24 cellular contexts compared by ENCODE assay signal in the genomic region with DNA sequence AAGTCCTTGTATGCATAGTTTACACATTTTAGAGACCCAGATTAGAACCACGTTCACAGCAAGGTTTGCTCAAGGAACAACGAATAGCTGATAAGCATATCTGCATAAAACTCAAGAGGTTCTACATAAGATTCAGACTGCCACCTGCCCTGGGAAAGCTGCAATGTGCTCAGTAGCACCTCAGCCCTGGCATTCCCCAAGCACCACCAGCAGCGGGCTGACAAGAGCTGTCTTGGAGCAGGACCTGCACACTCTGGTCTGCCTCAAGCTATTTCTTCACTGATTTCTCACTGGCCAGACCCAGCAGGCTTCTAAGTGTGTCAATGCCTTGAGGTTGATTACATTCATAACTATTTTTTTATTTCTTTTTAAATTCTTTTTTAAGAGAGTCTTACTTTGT.
"Had no signal": no experiment of that assay in that cellular context is flagged by ENCODE, and none has a peak within 500 bp of the region (broad histone marks: within the 10 kb centered on the region; RNA-seq: fewer than 3 reads in every experiment).

No MANE protein-coding gene starts in this region.

- H3K9me3 ChIP-seq: colonic mucosa, esophagus squamous epithelium, gastroesophageal sphincter, left lung, lower lobe of right lung, psoas muscle, right lobe of liver, tibial artery, upper lobe of left lung had no signal

- H3K36me3 Mint-ChIP-seq: memory B cell; stimulated activated memory B cell treated with anti-CD40 and anti-IgM and Interleukin-4, amounts not matched to agents 10 μg/mL and 1 μg/mL and 100 μg/mL, for 72 hours had no signal

- DNase-seq: colonic mucosa; dermis blood vessel endothelial cell; esophagus squamous epithelium; foreskin fibroblast; glutamatergic neuron; immature natural killer cell; left lung; lower lobe of right lung; midbrain; nephron progenitor cell; psoas muscle; retina; spleen; stimulated activated CD4-positive, alpha-beta T cell treated with anti-CD3 and anti-CD28 coated beads, Interleukin-15, amount 100 ng/mL, for 24 hours; stimulated activated CD4-positive, alpha-beta T cell treated with anti-CD3 and anti-CD28 coated beads, Interleukin-1b, Interleukin-23, amount 100 ng/mL, for 48 hours; stimulated activated CD4-positive, alpha-beta T cell treated with anti-CD3 and anti-CD28 coated beads, Interleukin-4, amount 100 ng/mL, for 24 hours; upper lobe of left lung had no signal

- H3K36me3 ChIP-seq: colonic mucosa, esophagus squamous epithelium, gastroesophageal sphincter, left lung, lower lobe of right lung, right lobe of liver, spleen, tibial artery, upper lobe of left lung had no signal

- ATAC-seq: gastroesophageal sphincter; left lung; lower lobe of right lung; psoas muscle; right lobe of liver; stimulated activated memory B cell treated with anti-CD40 and anti-IgM and Interleukin-4, amounts not matched to agents 10 μg/mL and 1 μg/mL and 100 μg/mL, for 72 hours had no signal

- H3K4me3 ChIP-seq: colonic mucosa, esophagus squamous epithelium, gastroesophageal sphincter, left lung, lower lobe of right lung, psoas muscle, right lobe of liver, spleen, tibial artery, upper lobe of left lung had no signal

- H3K4me1 ChIP-seq: colonic mucosa, esophagus squamous epithelium, gastroesophageal sphincter, left lung, lower lobe of right lung, psoas muscle, right lobe of liver, spleen, tibial artery, upper lobe of left lung had no signal

- FAIRE-seq: keratinocyte had no signal

- H3K9me3 Mint-ChIP-seq: nephron progenitor cell; stimulated activated naive CD8-positive, alpha-beta T cell treated with anti-CD3 and anti-CD28 coated beads, Interleukin-15, Interleukin-2, amounts not matched to agents 100 ng/mL and 50 ng/mL, for 24 hours had no signal

- H3K27ac Mint-ChIP-seq: immature natural killer cell; memory B cell; nephron progenitor cell; stimulated activated memory B cell treated with anti-CD40 and anti-IgM and Interleukin-4, amounts not matched to agents 10 μg/mL and 1 μg/mL and 100 μg/mL, for 72 hours; stimulated activated naive CD8-positive, alpha-beta T cell treated with anti-CD3 and anti-CD28 coated beads, Interleukin-15, Interleukin-2, amounts not matched to agents 100 ng/mL and 50 ng/mL, for 24 hours had no signal

- H3K27me3 ChIP-seq: colonic mucosa, right lobe of liver, upper lobe of left lung had no signal

- H3K27ac ChIP-seq: colonic mucosa, esophagus squamous epithelium, gastroesophageal sphincter, left lung, lower lobe of right lung, psoas muscle, right lobe of liver, spleen, tibial artery, upper lobe of left lung had no signal

- H3K27me3 Mint-ChIP-seq: stimulated activated memory B cell treated with anti-CD40 and anti-IgM and Interleukin-4, amounts not matched to agents 10 μg/mL and 1 μg/mL and 100 μg/mL, for 72 hours had no signal

- H3K4me3 Mint-ChIP-seq: immature natural killer cell; memory B cell; nephron progenitor cell; stimulated activated memory B cell treated with anti-CD40 and anti-IgM and Interleukin-4, amounts not matched to agents 10 μg/mL and 1 μg/mL and 100 μg/mL, for 72 hours; stimulated activated naive CD8-positive, alpha-beta T cell treated with anti-CD3 and anti-CD28 coated beads, Interleukin-15, Interleukin-2, amounts not matched to agents 100 ng/mL and 50 ng/mL, for 24 hours had no signal
